Comparison of ENCODE assay signal across 19 cellular contexts in the genomic region with DNA sequence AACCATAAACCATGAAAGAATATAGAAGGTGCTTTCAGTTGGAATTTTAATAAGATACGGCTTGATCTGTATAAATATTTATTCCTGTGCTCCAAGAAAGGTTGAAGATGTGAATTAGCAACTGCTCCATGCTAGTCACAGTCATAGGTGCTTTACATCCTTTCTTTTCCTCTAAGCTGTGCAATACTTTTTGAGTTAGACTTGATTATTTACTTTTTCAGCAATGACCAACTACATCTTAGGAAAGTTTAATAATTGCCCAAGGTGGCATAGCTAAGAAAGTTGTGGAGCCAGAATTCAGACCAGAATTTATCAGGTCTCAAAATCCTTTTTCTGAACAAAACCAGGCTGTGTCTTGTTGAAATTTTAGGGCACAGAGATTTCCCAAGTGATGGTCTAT. TPM values are rescaled to one million over a fixed set of nuclear protein-coding genes. Genes with fewer than 3 reads are reported as not detected.
A peak's percentile ranks its signal among the peaks of the same experiment; 100 is the strongest.
DNase-seq lines count a peak whose midpoint lies in the region; TF ChIP-seq lines count a peak whose summit lies in the region.
"Had no signal": no experiment of that assay in that cellular context is flagged by ENCODE, and none has a peak within 500 bp of the region (broad histone marks: within the 10 kb centered on the region; RNA-seq: fewer than 3 reads in every experiment).

No MANE protein-coding gene starts in this region.

- H3K79me2 ChIP-seq in Karpas-422 (ENCODE audit: low read length) = no peaks in the 10 kb centered on the region

- H3K4me1 Mint-ChIP-seq in Calu3 (ENCODE audit: low read depth, unreplicated experiment) (peaks cover 35% of the 10 kb centered on the region), nephron (no peaks in the 10 kb centered on the region)
- H3K4me1 Mint-ChIP-seq: CD14-positive monocyte; CD8-positive, alpha-beta memory T cell had no signal

- H3K9me2 ChIP-seq in Karpas-422 (replicated peaks; ENCODE audit: insufficient read depth, low read length) = no peaks in the 10 kb centered on the region

- no peaks in the 10 kb centered on the region for H4K20me1 ChIP-seq in Karpas-422 (ENCODE audit: insufficient read depth, low read depth, low read length)
- H4K20me1 ChIP-seq: BLaER1 treated with 17β-estradiol and CSF1 and Interleukin-3, amounts not matched to agents 10 nM and 100 nM had no signal

- H3K27me3 ChIP-seq in esophagus squamous epithelium (no peaks in the 10 kb centered on the region), Karpas-422 (ENCODE audit: low read length) (no peaks in the 10 kb centered on the region)
- H3K27me3 ChIP-seq: BE2C; BLaER1 treated with 17β-estradiol and CSF1 and Interleukin-3, amounts not matched to agents 10 nM and 100 nM had no signal

- H3K4me3 ChIP-seq in epithelial cell of proximal tubule (ENCODE audit: low read depth, low read length) = peak overlapping the region; percentile 6
- H3K4me3 ChIP-seq in esophagus squamous epithelium = no peak overlapping the region
- no peak overlapping the region for H3K4me3 ChIP-seq in Karpas-422 (ENCODE audit: low read length)
- H3K4me3 ChIP-seq: A549; BLaER1 treated with 17β-estradiol and CSF1 and Interleukin-3, amounts not matched to agents 10 nM and 100 nM; HAP-1 had no signal

- H3K27ac ChIP-seq in esophagus squamous epithelium (no peak overlapping the region), Karpas-422 (ENCODE audit: low read length) (no peak overlapping the region)
- H3K27ac ChIP-seq: A549; BLaER1 treated with 17β-estradiol and CSF1 and Interleukin-3, amounts not matched to agents 10 nM and 100 nM had no signal

- WGBS in esophagus squamous epithelium, 2 donors = 75 to 79% methylated on average over 1 of the region's 1 CpG

- no TSS peak for BruUV-seq in Calu3 (replicated peaks; lab: Mats Ljungman, UMichigan)

- DNase-seq in Calu3 = no peak
- DNase-seq in epithelial cell of proximal tubule (ENCODE audit: low read depth) = no peak
- DNase-seq in esophagus squamous epithelium (lab: John Stamatoyannopoulos, UW) = no peak
- no peak for DNase-seq in Karpas-422
- DNase-seq in stimulated activated naive CD4-positive, alpha-beta T cell (lab: John Stamatoyannopoulos, UW) = no peak
- DNase-seq: 8988T; ACHN; AML-193; BE2C; CD4-positive, alpha-beta T cell; CD8-positive, alpha-beta memory T cell; DMS153; DND-41; GOT3 had no signal

- no peaks in the 10 kb centered on the region for H3K36me3 ChIP-seq in esophagus squamous epithelium
- no peaks in the 10 kb centered on the region for H3K36me3 ChIP-seq in Karpas-422 (ENCODE audit: insufficient read depth, low read length)
- H3K36me3 ChIP-seq: BE2C; BLaER1 treated with 17β-estradiol and CSF1 and Interleukin-3, amounts not matched to agents 10 nM and 100 nM; HAP-1 had no signal

- intact Hi-C loops in Calu3 (cut with micrococcal nuclease; ENCODE audit: unreplicated experiment) = no loop called here
- intact Hi-C loops in esophagus squamous epithelium (cut with DNase I) = no loop called here

- TF ChIP-seq CTCF in Calu3 (IDR thresholded peaks at IDR 0.05; ENCODE audit: unreplicated experiment) (no peak), epithelial cell of proximal tubule (conservative IDR thresholded peaks at IDR 0.05; ENCODE audit: low read depth, low read length) (no peak), nephron (IDR thresholded peaks at IDR 0.05; ENCODE audit: unreplicated experiment in 3 of 3) (no peak), esophagus squamous epithelium (IDR thresholded peaks at IDR 0.05) (no peak)

- no peak overlapping the region for H3K9ac ChIP-seq in Karpas-422 (ENCODE audit: low read length)
- H3K9ac ChIP-seq: BLaER1 treated with 17β-estradiol and CSF1 and Interleukin-3, amounts not matched to agents 10 nM and 100 nM had no signal

- H3K9me3 Mint-ChIP-seq in Calu3 (ENCODE audit: low read depth, unreplicated experiment) (peaks cover 2% of the 10 kb centered on the region), nephron (peaks cover 2% of the 10 kb centered on the region)
- H3K9me3 Mint-ChIP-seq: CD4-positive, alpha-beta T cell; CD8-positive, alpha-beta memory T cell had no signal

- H3K27ac Mint-ChIP-seq in Calu3 (ENCODE audit: unreplicated experiment) (peak overlapping the region; percentile 77), nephron (peak overlapping the region; percentile 49 to 77 (median 66))
- H3K27ac Mint-ChIP-seq: CD14-positive monocyte; CD4-positive, alpha-beta T cell; CD8-positive, alpha-beta memory T cell had no signal

- no peak overlapping the region for H2AFZ ChIP-seq in Karpas-422 (ENCODE audit: low read length)

- no peaks in the 10 kb centered on the region for H3K27me3 Mint-ChIP-seq in Calu3 (ENCODE audit: unreplicated experiment)
- no peaks in the 10 kb centered on the region for H3K27me3 Mint-ChIP-seq in nephron (ENCODE audit: low read depth)

- peaks cover 16% of the 10 kb centered on the region for H3K36me3 Mint-ChIP-seq in Calu3 (ENCODE audit: insufficient read depth, unreplicated experiment)
- peaks cover 14% of the 10 kb centered on the region for H3K36me3 Mint-ChIP-seq in nephron (ENCODE audit: low read depth)
- H3K36me3 Mint-ChIP-seq: CD14-positive monocyte; CD8-positive, alpha-beta memory T cell had no signal

- CTCF ChIA-PET in Calu3 (lab: Charles Lee) = interaction anchor here (0.6 to 1.1 kb wide), 3 partner anchors 11 to 1446 kb away, joined by 3 to 4 read pairs (median 3); no protein-coding TSS in a partner anchor

- no peaks in the 10 kb centered on the region for H3K4me1 ChIP-seq in esophagus squamous epithelium
- H3K4me1 ChIP-seq in Karpas-422 (ENCODE audit: low read length) = no peaks in the 10 kb centered on the region
- H3K4me1 ChIP-seq: A549; BE2C; BLaER1 treated with 17β-estradiol and CSF1 and Interleukin-3, amounts not matched to agents 10 nM and 100 nM had no signal

- TF ChIP-seq POLR2A in esophagus squamous epithelium (IDR thresholded peaks at IDR 0.05) = no peak

- no peak overlapping the region for H3K4me2 ChIP-seq in Karpas-422 (ENCODE audit: low read depth, low read length, poor library complexity, severe bottlenecking)
- H3K4me2 ChIP-seq: A549; BLaER1 treated with 17β-estradiol and CSF1 and Interleukin-3, amounts not matched to agents 10 nM and 100 nM had no signal

- H3K4me3 Mint-ChIP-seq in Calu3 (ENCODE audit: low read depth, unreplicated experiment) = peak overlapping the region; percentile 34
- no peak overlapping the region for H3K4me3 Mint-ChIP-seq in nephron
- H3K4me3 Mint-ChIP-seq: CD14-positive monocyte; CD4-positive, alpha-beta T cell; CD8-positive, alpha-beta memory T cell had no signal

- H3K9me3 ChIP-seq in esophagus squamous epithelium = no peaks in the 10 kb centered on the region
- no peaks in the 10 kb centered on the region for H3K9me3 ChIP-seq in Karpas-422 (ENCODE audit: low read length)
- H3K9me3 ChIP-seq: BE2C; BLaER1 treated with 17β-estradiol and CSF1 and Interleukin-3, amounts not matched to agents 10 nM and 100 nM; HAP-1 had no signal

RNA-seq across cellular contexts. Expression of a gene that starts 13.7 kb away (rescaled TPM):
- 31.6 and 43.7 TPM in 2 replicates for total RNA-seq in Calu3 (2022)
- total RNA-seq in epithelial cell of proximal tubule = 25.9 and 26.9 TPM in 2 replicates
- under 1 TPM in 3 of 4 donors, not detected in 1; under 0.01 to 0.95 (median 0.50) TPM for total RNA-seq in esophagus squamous epithelium
- not detected in 2 replicates for total RNA-seq in Karpas-422 (2014; rRNA removed; shearing (Covaris generic); ENCODE audit: low replicate concordance)
- total RNA-seq: CD4-positive, alpha-beta T cell; CD8-positive, alpha-beta memory T cell had no signal

Comparison
In these comparisons a context has a peak if more than half of its experiments do, and no peak if none do; other contexts are left out.
1. RNA of a gene that starts 13.7 kb away (total RNA-seq): 31.6 to 43.7 TPM in Calu3 and 25.9 to 26.9 TPM in epithelial cell of proximal tubule; under 0.01 to 0.95 TPM in esophagus squamous epithelium and not detected in Karpas-422; every median in the first group is over 10 times any median in the second.